19 cellular contexts compared by ENCODE assay signal in the genomic region with DNA sequence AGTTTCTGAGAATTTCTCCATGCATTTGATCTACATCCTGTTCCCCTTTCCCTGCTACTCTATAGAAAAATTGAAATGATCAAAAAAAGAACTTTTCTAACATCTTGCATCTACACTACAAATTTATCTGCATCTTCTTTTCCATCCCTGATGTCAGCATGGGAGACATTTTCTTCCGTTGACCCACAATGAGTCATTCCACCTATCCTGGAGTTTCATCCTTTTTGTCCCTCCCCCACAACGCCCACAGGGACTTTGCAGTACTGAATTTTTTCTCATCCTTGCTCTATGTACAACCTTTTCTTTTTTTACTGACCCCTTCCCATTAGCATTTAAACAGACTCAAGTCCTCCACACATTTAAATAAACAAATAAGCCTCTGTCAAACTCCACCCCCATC.
"Had no signal": no experiment of that assay in that cellular context is flagged by ENCODE, and none has a peak within 500 bp of the region (broad histone marks: within the 10 kb centered on the region; RNA-seq: fewer than 3 reads in every experiment).

No MANE protein-coding gene starts in this region.

- H3K4me3 Mint-ChIP-seq: activated CD8-positive, alpha-beta T cell treated with anti-CD3 and anti-CD28 coated beads, Interleukin-2, amount 10 ng/mL, durations not matched to agents 7 days and 5 days; activated naive CD4-positive, alpha-beta T cell treated with anti-CD3 and anti-CD28 coated beads, Interleukin-2, amount 50 U/mL, for 24 hours; dendritic cell treated with granulocyte-macrophage colony-stimulating factor and Interleukin-4, amounts not matched to agents 40 ng/mL and 50 ng/mL, for 4 days; effector memory CD8-positive, alpha-beta T cell; stimulated activated effector memory CD8-positive, alpha-beta T cell treated with anti-CD3 and anti-CD28 coated beads, Interleukin-12 subunit alpha, Interleukin-12 subunit beta, amount 100 ng/mL, for 72 hours; T-helper 1 cell treated with Interleukin-12 subunit alpha and Interleukin-12 subunit beta and Interleukin-4 antibody, amounts not matched to agents 30 μg/mL and 1 μg/mL, for 36 hours had no signal

- ATAC-seq: activated CD8-positive, alpha-beta T cell treated with anti-CD3 and anti-CD28 coated beads, Interleukin-2, amount 10 ng/mL, durations not matched to agents 7 days and 5 days; effector memory CD8-positive, alpha-beta T cell; gastroesophageal sphincter; stimulated activated effector memory CD8-positive, alpha-beta T cell treated with anti-CD3 and anti-CD28 coated beads, Interleukin-12 subunit alpha, Interleukin-12 subunit beta, amount 100 ng/mL, for 72 hours; upper lobe of right lung had no signal

- H3K27me3 Mint-ChIP-seq: activated naive CD4-positive, alpha-beta T cell treated with anti-CD3 and anti-CD28 coated beads, Interleukin-2, amount 50 U/mL, for 24 hours; dendritic cell treated with granulocyte-macrophage colony-stimulating factor and Interleukin-4, amounts not matched to agents 40 ng/mL and 50 ng/mL, for 4 days; effector memory CD8-positive, alpha-beta T cell had no signal

- H3K27me3 ChIP-seq: gastroesophageal sphincter, upper lobe of right lung had no signal

- H3K4me3 ChIP-seq: gastroesophageal sphincter, lung, thoracic aorta, upper lobe of right lung had no signal

- H3K4me1 Mint-ChIP-seq: activated naive CD4-positive, alpha-beta T cell treated with anti-CD3 and anti-CD28 coated beads, Interleukin-2, amount 50 U/mL, for 24 hours; stimulated activated effector memory CD8-positive, alpha-beta T cell treated with anti-CD3 and anti-CD28 coated beads, Interleukin-12 subunit alpha, Interleukin-12 subunit beta, amount 100 ng/mL, for 72 hours had no signal

- H3K27ac ChIP-seq: epithelial cell of prostate, gastroesophageal sphincter, parathyroid adenoma, thoracic aorta, upper lobe of right lung had no signal

- H3K27ac Mint-ChIP-seq: activated CD8-positive, alpha-beta T cell treated with anti-CD3 and anti-CD28 coated beads, Interleukin-2, amount 10 ng/mL, durations not matched to agents 7 days and 5 days; activated naive CD4-positive, alpha-beta T cell treated with anti-CD3 and anti-CD28 coated beads, Interleukin-2, amount 50 U/mL, for 24 hours; dendritic cell treated with granulocyte-macrophage colony-stimulating factor and Interleukin-4, amounts not matched to agents 40 ng/mL and 50 ng/mL, for 4 days; effector memory CD8-positive, alpha-beta T cell; stimulated activated effector memory CD8-positive, alpha-beta T cell treated with anti-CD3 and anti-CD28 coated beads, Interleukin-12 subunit alpha, Interleukin-12 subunit beta, amount 100 ng/mL, for 72 hours; T-helper 1 cell treated with Interleukin-12 subunit alpha and Interleukin-12 subunit beta and Interleukin-4 antibody, amounts not matched to agents 30 μg/mL and 1 μg/mL, for 36 hours had no signal

- H3K36me3 Mint-ChIP-seq: activated naive CD4-positive, alpha-beta T cell treated with anti-CD3 and anti-CD28 coated beads, Interleukin-2, amount 50 U/mL, for 24 hours; stimulated activated effector memory CD8-positive, alpha-beta T cell treated with anti-CD3 and anti-CD28 coated beads, Interleukin-12 subunit alpha, Interleukin-12 subunit beta, amount 100 ng/mL, for 72 hours had no signal

- H3K36me3 ChIP-seq: gastroesophageal sphincter, thoracic aorta, upper lobe of right lung had no signal

- DNase-seq: activated CD4-positive, alpha-beta T cell treated with anti-CD3 and anti-CD28 coated beads for 4 hours; activated CD8-positive, alpha-beta memory T cell treated with anti-CD3 and anti-CD28 coated beads, Interleukin-2, amount 50 U/mL, for 4 hours; activated CD8-positive, alpha-beta T cell treated with anti-CD3 and anti-CD28 coated beads, Interleukin-2, amount 10 ng/mL, durations not matched to agents 7 days and 5 days; activated effector memory CD4-positive, alpha-beta T cell treated with anti-CD3 and anti-CD28 coated beads, Interleukin-2, amount 50 U/mL, for 16 hours; activated T-cell treated with anti-CD3 and anti-CD28 coated beads, Interleukin-2, amount 50 U/mL, for 48 hours; amniotic stem cell; cerebellar nuclear complex; effector memory CD8-positive, alpha-beta T cell; stimulated activated CD4-positive, alpha-beta T cell treated with anti-CD3 and anti-CD28 coated beads, Interleukin-2, amount 100 ng/mL, for 24 hours; upper lobe of right lung had no signal

- H3K9me3 Mint-ChIP-seq: dendritic cell treated with granulocyte-macrophage colony-stimulating factor and Interleukin-4, amounts not matched to agents 40 ng/mL and 50 ng/mL, for 4 days; stimulated activated effector memory CD8-positive, alpha-beta T cell treated with anti-CD3 and anti-CD28 coated beads, Interleukin-12 subunit alpha, Interleukin-12 subunit beta, amount 100 ng/mL, for 72 hours; T-helper 1 cell treated with Interleukin-12 subunit alpha and Interleukin-12 subunit beta and Interleukin-4 antibody, amounts not matched to agents 30 μg/mL and 1 μg/mL, for 36 hours had no signal
